Comparison of ENCODE assay signal across 19 cellular contexts in the genomic region with DNA sequence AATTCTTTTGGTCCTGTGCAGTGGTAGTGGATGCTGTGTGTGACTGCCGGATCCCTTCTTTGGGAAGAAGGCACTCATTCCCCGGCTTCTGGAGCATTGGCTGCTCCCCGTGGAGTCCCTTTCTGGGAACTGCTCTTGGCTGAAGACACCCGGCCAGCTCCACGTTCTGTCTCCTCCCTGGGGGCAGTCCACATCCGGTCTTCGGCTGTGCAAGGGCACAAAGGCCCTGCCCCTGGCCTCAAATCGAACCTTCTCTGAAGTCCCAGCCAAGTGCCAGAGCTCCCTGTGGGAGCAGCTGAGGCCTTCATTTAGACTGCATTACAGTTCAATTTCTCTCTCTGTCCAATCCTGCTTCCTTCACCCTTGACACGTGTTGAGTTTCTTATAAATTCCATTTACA.
DNase-seq lines count a peak whose midpoint lies in the region; ATAC-seq, FAIRE-seq and TF ChIP-seq lines count a peak whose summit lies in the region.
"Had no signal": no experiment of that assay in that cellular context is flagged by ENCODE, and none has a peak within 500 bp of the region (broad histone marks: within the 10 kb centered on the region; RNA-seq: fewer than 3 reads in every experiment).

No MANE protein-coding gene starts in this region.

- H3K18ac ChIP-seq in H1 (ENCODE audit: extremely low read depth, low read length): no peak overlapping the region

- no peak overlapping the region for H2BK120ac ChIP-seq in H1 (replicated peaks; ENCODE audit: low read depth, low read length)

- H3K4ac ChIP-seq in H1 (replicated peaks; ENCODE audit: insufficient read length, low read depth, low read length): no peak overlapping the region

- no peak overlapping the region for H4K91ac ChIP-seq in H1 (replicated peaks; ENCODE audit: insufficient read length, low read length)

- H3K56ac ChIP-seq in H1 (replicated peaks; ENCODE audit: insufficient read length, low read depth, low read length): no peak overlapping the region

- no peak overlapping the region; the same call in 1 of the 2 replicates for H2BK15ac ChIP-seq in H1 (ENCODE audit: low read length)

- no peak for FAIRE-seq in H1 (lab: Jason Lieb, UNC)
- FAIRE-seq: RCC 7860 had no signal

- no peak overlapping the region for H3K4me2 ChIP-seq in H1 (ENCODE audit: insufficient read depth in 1 of 2, low read depth in 2 of 2, low read length in 2 of 2)

- DNase-seq in H1 (ENCODE audit: low read depth in 1 of 2, low spot score in 2 of 2) (no peak), left ventricle myocardium inferior (peak; percentile 66), neural crest cell (ENCODE audit: low read depth, low spot score) (peak; percentile 16), NAMALWA (ENCODE audit: low spot score) (no peak)
- no peak for DNase-seq in stimulated activated naive B cell treated with anti-CD40 and anti-IgM and Interleukin-4, amounts not matched to agents 10 μg/mL and 1 μg/mL and 100 μg/mL, for 72 hours
- DNase-seq: CD4-positive, CD25-positive, alpha-beta regulatory T cell; DMS79; GOT3; Karpas-422; MV-4-11; NCI-H1694 treated with DMSO at 0.1 percent for 48 hours; NCI-H2081 treated with DMSO at 0.1 percent for 48 hours; NCI-H2171 treated with DMSO at 0.1 percent for 48 hours; NCI-H524 treated with DMSO at 0.1 percent for 48 hours; OCI-M1 had no signal

- H3K14ac ChIP-seq in H1 (ENCODE audit: insufficient read length): no peak overlapping the region

- intact Hi-C loops in left ventricle myocardium inferior (cut with micrococcal nuclease): no loop called here

- H3K4me1 Mint-ChIP-seq in neural crest cell: peaks cover 50% of the 10 kb centered on the region
- H3K4me1 Mint-ChIP-seq in stimulated activated naive B cell treated with anti-CD40 and anti-IgM and Interleukin-4, amounts not matched to agents 10 μg/mL and 1 μg/mL and 100 μg/mL, for 72 hours: peaks cover under 1 to 3% of the 10 kb centered on the region in 2 donors
- H3K4me1 Mint-ChIP-seq: CD4-positive, CD25-positive, alpha-beta regulatory T cell had no signal

- no peak overlapping the region for H3K9ac ChIP-seq in H1 (replicated peaks in 1 of 4; ENCODE audit: extremely low read depth in 1 of 4, low read depth in 3 of 4, low read length in 3 of 4)

- POLR2A ChIA-PET in H1 (lab: Charles Lee; ENCODE audit: partially characterized antibody): interaction anchor here (0.8 to 1.7 kb wide), 2 partner anchors 29 to 149 kb away, joined by 3 to 4 read pairs; no protein-coding TSS in a partner anchor

- H2AFZ ChIP-seq in H1 (ENCODE audit: low read length): no peak overlapping the region

- no peak overlapping the region for H3K27ac ChIP-seq in H1 (ENCODE audit: low read depth, low read length)
- H3K27ac ChIP-seq in left ventricle myocardium inferior (replicated peaks): peak overlapping the region; percentile 19

- H2BK20ac ChIP-seq in H1 (ENCODE audit: low read length): peak overlapping the region; percentile 80; the same call in 1 of the 2 replicates

- peaks cover 3 to 8% (median 4%) of the 10 kb centered on the region in 4 experiments; a peak in 6 of 7 replicates for H3K4me1 ChIP-seq in H1 (replicated peaks in 1 of 4; ENCODE audit: control insufficient read depth in 3 of 4, insufficient read depth in 4 of 4, low read length in 3 of 4)
- H3K4me1 ChIP-seq in left ventricle myocardium inferior: no peaks in the 10 kb centered on the region

- peak overlapping the region; percentile 28; the same call in 1 of the 2 replicates for H2BK5ac ChIP-seq in H1 (ENCODE audit: low read depth, low read length)

- no peak overlapping the region for H3K4me3 ChIP-seq in H1 (ENCODE audit: extremely low read depth in 1 of 4, insufficient read depth in 2 of 4, low read depth in 3 of 4, low read length in 4 of 4)
- H3K4me3 ChIP-seq in left ventricle myocardium inferior: no peak overlapping the region

- TF ChIP-seq EP300 in H1 (IDR thresholded peaks at IDR 0.05; ENCODE audit: borderline replicate concordance in 1 of 2, low read depth in 2 of 2, low read length in 2 of 2): no peak

- H4K20me1 ChIP-seq in H1 (replicated peaks in 1 of 2; ENCODE audit: control insufficient read depth in 1 of 2, insufficient read depth in 2 of 2, low read length in 2 of 2): no peaks in the 10 kb centered on the region

- 0 out of 2 replicates have a peak overlapping the region, but pooled peaks have one; percentile 98 for H2AK5ac ChIP-seq in H1 (ENCODE audit: low read depth, low read length)

- peak overlapping the region; percentile 72; the same call in 1 of the 2 replicates for H2BK12ac ChIP-seq in H1 (ENCODE audit: low read depth, low read length)

- 85% methylated on average over 6 of the region's 9 CpGs; no CpG with 5 or more reads in 1 of the 2 experiments for WGBS in H1 (ENCODE audit: extremely low coverage in 1 of 2, insufficient coverage in 1 of 2, insufficient read length in 1 of 2, insufficient replicate concordance in 2 of 2, low coverage in 1 of 2, low lambda C conversion rate in 2 of 2, missing lambda C conversion rate in 1 of 2), 2 experiments

- H3K79me2 ChIP-seq in H1 (ENCODE audit: control insufficient read depth in 1 of 2, insufficient read depth in 2 of 2, low read length in 2 of 2): no peaks in the 10 kb centered on the region

- no peak for TF ChIP-seq POLR2A in H1 (IDR thresholded peaks at IDR 0.05; ENCODE audit: control extremely low read depth in 1 of 2, low read depth in 2 of 2, low read length in 2 of 2)

- H3K9me3 Mint-ChIP-seq in neural crest cell: peaks cover 10% of the 10 kb centered on the region
- peaks cover 6 to 7% of the 10 kb centered on the region in 2 donors for H3K9me3 Mint-ChIP-seq in stimulated activated naive B cell treated with anti-CD40 and anti-IgM and Interleukin-4, amounts not matched to agents 10 μg/mL and 1 μg/mL and 100 μg/mL, for 72 hours

- H3K27ac Mint-ChIP-seq in neural crest cell (ENCODE audit: unreplicated experiment): peak overlapping the region; percentile 86
- peak overlapping the region; percentile 25 for H3K27ac Mint-ChIP-seq in stimulated activated naive B cell treated with anti-CD40 and anti-IgM and Interleukin-4, amounts not matched to agents 10 μg/mL and 1 μg/mL and 100 μg/mL, for 72 hours
- H3K27ac Mint-ChIP-seq: CD4-positive, CD25-positive, alpha-beta regulatory T cell had no signal

- no peak overlapping the region for H4K8ac ChIP-seq in H1 (ENCODE audit: extremely low read depth, insufficient read depth, low read length)

- no peak for TF ChIP-seq CTCF in H1 (IDR thresholded peaks at IDR 0.05; ENCODE audit: control extremely low read depth in 1 of 3, insufficient read depth in 1 of 3, low read depth in 1 of 3, low read length in 3 of 3)
- no peak for TF ChIP-seq CTCF in left ventricle myocardium inferior (IDR thresholded peaks at IDR 0.05; ENCODE audit: borderline replicate concordance)
- no peak for TF ChIP-seq CTCF in neural crest cell (conservative IDR thresholded peaks at IDR 0.05)

- H3K27me3 Mint-ChIP-seq in neural crest cell (ENCODE audit: low read depth): no peaks in the 10 kb centered on the region
- peaks cover 3 to 16% of the 10 kb centered on the region in 2 donors for H3K27me3 Mint-ChIP-seq in stimulated activated naive B cell treated with anti-CD40 and anti-IgM and Interleukin-4, amounts not matched to agents 10 μg/mL and 1 μg/mL and 100 μg/mL, for 72 hours

- H3K79me1 ChIP-seq in H1 (ENCODE audit: low read depth, low read length): no peaks in the 10 kb centered on the region

- no peak for TF ChIP-seq RAD21 in H1 (IDR thresholded peaks at IDR 0.05 in 1 of 2, conservative IDR thresholded peaks at IDR 0.05 in 1 of 2; ENCODE audit: low read depth in 2 of 2, low read length in 2 of 2)

- H3K36me3 Mint-ChIP-seq in neural crest cell (ENCODE audit: low read depth): peaks cover 5% of the 10 kb centered on the region
- H3K36me3 Mint-ChIP-seq in stimulated activated naive B cell treated with anti-CD40 and anti-IgM and Interleukin-4, amounts not matched to agents 10 μg/mL and 1 μg/mL and 100 μg/mL, for 72 hours: peaks cover 0 to 3% of the 10 kb centered on the region in 2 donors
- H3K36me3 Mint-ChIP-seq: CD4-positive, CD25-positive, alpha-beta regulatory T cell had no signal

- no peaks in the 10 kb centered on the region for H3K23me2 ChIP-seq in H1 (ENCODE audit: low read depth, low read length)

- no peak for ATAC-seq in stimulated activated naive B cell treated with anti-CD40 and anti-IgM and Interleukin-4, amounts not matched to agents 10 μg/mL and 1 μg/mL and 100 μg/mL, for 72 hours (replicated peaks)
- ATAC-seq in GM19455 (IDR thresholded peaks at IDR 0.05; ENCODE audit: unreplicated experiment): no peak
- ATAC-seq in GM19035 (IDR thresholded peaks at IDR 0.05; ENCODE audit: unreplicated experiment): no peak
- ATAC-seq: HCT116 had no signal

- no peak overlapping the region for H3K4me3 Mint-ChIP-seq in neural crest cell
- no peak overlapping the region for H3K4me3 Mint-ChIP-seq in stimulated activated naive B cell treated with anti-CD40 and anti-IgM and Interleukin-4, amounts not matched to agents 10 μg/mL and 1 μg/mL and 100 μg/mL, for 72 hours

- H3K23ac ChIP-seq in H1 (ENCODE audit: insufficient read length): no peak overlapping the region

- H3K27me3 ChIP-seq in H1 (replicated peaks in 1 of 4; ENCODE audit: control insufficient read depth in 3 of 4, extremely low read depth in 1 of 4, insufficient read depth in 3 of 4, low read length in 3 of 4): no peaks in the 10 kb centered on the region
- H3K27me3 ChIP-seq in left ventricle myocardium inferior (ENCODE audit: low read depth): peaks cover 56% of the 10 kb centered on the region

- peaks cover 3 to 9% of the 10 kb centered on the region in 2 experiments; a peak in 3 of 4 replicates for H3K9me3 ChIP-seq in H1 (ENCODE audit: insufficient read depth in 2 of 2, low read depth in 1 of 2, low read length in 1 of 2)
- no peaks in the 10 kb centered on the region for H3K9me3 ChIP-seq in left ventricle myocardium inferior (replicated peaks)

- H3K36me3 ChIP-seq in H1 (ENCODE audit: control insufficient read depth in 2 of 4, insufficient read depth in 4 of 4, low read length in 3 of 4): no peaks in the 10 kb centered on the region
- H3K36me3 ChIP-seq in left ventricle myocardium inferior: no peaks in the 10 kb centered on the region

- CTCF ChIA-PET in H1 (lab: Charles Lee; ENCODE audit: partially characterized antibody): interaction anchor here (0.6 to 1.9 kb wide), 5 partner anchors 13 to 467 kb away, joined by 3 to 8 read pairs (median 3); no protein-coding TSS in a partner anchor

- no peak overlapping the region for H4K5ac ChIP-seq in H1 (ENCODE audit: insufficient read length, low read depth, low read length)

TF ChIP-seq in H1, 55 proteins besides CTCF, POLR2A, EP300 and RAD21 (continues in another document):
- TF ChIP-seq RBBP5 (IDR thresholded peaks at IDR 0.05; ENCODE audit: borderline replicate concordance, low read depth, low read length): no peak
- TF ChIP-seq RFX5 (IDR thresholded peaks at IDR 0.05; ENCODE audit: borderline replicate concordance, low read depth, low read length): no peak
- no peak for TF ChIP-seq RNF2 (IDR thresholded peaks at IDR 0.05; ENCODE audit: borderline replicate concordance, low read depth, low read length, missing control alignments, poor library complexity, severe bottlenecking)
- no peak for TF ChIP-seq FOSL1 (IDR thresholded peaks at IDR 0.05; ENCODE audit: insufficient read depth, low read depth, low read length)
- no peak for TF ChIP-seq SRF (IDR thresholded peaks at IDR 0.05; ENCODE audit: low read depth, low read length)
- TF ChIP-seq JUN (IDR thresholded peaks at IDR 0.05; ENCODE audit: low read depth, low read length): no peak
- no peak for TF ChIP-seq BACH1 (IDR thresholded peaks at IDR 0.05; ENCODE audit: low read length)

Comparison
In these comparisons a context has a peak if more than half of its experiments do, and no peak if none do; other contexts are left out.
1. DNase-seq: peak in left ventricle myocardium inferior (single experiment) and neural crest cell (single experiment); none in H1 (0 of 2), stimulated activated naive B cell treated with anti-CD40 and anti-IgM and Interleukin-4, amounts not matched to agents 10 μg/mL and 1 μg/mL and 100 μg/mL, for 72 hours (single experiment) and NAMALWA (single experiment).